ENCODE assay signal across 3 cellular contexts in genomic region chr1:25412870-25413623, GRCh38. TPM values are rescaled to one million over a fixed set of nuclear protein-coding genes. Genes with fewer than 3 reads are reported as not detected.
"Had no signal": no experiment of that assay in that cellular context is flagged by ENCODE, and none has a peak within 500 bp of the region (broad histone marks: within the 10 kb centered on the region; RNA-seq: fewer than 3 reads in every experiment).

No MANE protein-coding gene starts in this region.

RNA-seq across cellular contexts. Expression of gene RHCE, which starts 7.6 kb away (rescaled TPM):
- total RNA-seq: endothelial cell of umbilical vein, epithelial cell of proximal tubule, mesenteric fat pad had no signal
